In genomic region chr22:40857309-40857851, GRCh38 we compare ENCODE assay signal across 8 cellular contexts. TPM values are rescaled to one million over a fixed set of nuclear protein-coding genes. Genes with fewer than 3 reads are reported as not detected.
DNase-seq lines count a peak whose midpoint lies in the region; ATAC-seq and TF ChIP-seq lines count a peak whose summit lies in the region.

No MANE protein-coding gene starts in this region.

- peak overlapping the region; percentile 97 for H3K4me3 Mint-ChIP-seq in osteocyte (ENCODE audit: unreplicated experiment)

- H3K4me2 ChIP-seq in DND-41 (ENCODE audit: insufficient read depth, low read length), result peak overlapping the region; percentile 88
- H3K4me2 ChIP-seq in PC-3 (ENCODE audit: low read length), result peak overlapping the region; percentile 95

- peak overlapping the region; percentile 95 for H3K27ac ChIP-seq in DND-41 (ENCODE audit: low read length)
- peak overlapping the region; percentile 96 for H3K27ac ChIP-seq in PC-3 (ENCODE audit: low read length)
- H3K27ac ChIP-seq in epithelial cell of prostate, result peak overlapping the region; percentile 95

- intact Hi-C loops in PC-3 (cut with micrococcal nuclease), result no loop called here

- DNase-seq in DND-41 (no peak), PC-3 (no peak), epithelial cell of prostate (ENCODE audit: low read depth, low spot score) (no peak), osteocyte (ENCODE audit: extremely low spot score, unreplicated experiment) (peak; percentile 84), NCI-H69 (lab: John Stamatoyannopoulos, UW) (no peak), KBM-7 (no peak), dermis blood vessel endothelial cell (no peak)

- H3K36me3 Mint-ChIP-seq in osteocyte (ENCODE audit: unreplicated experiment), result peaks cover 10% of the 10 kb centered on the region

- H3K27me3 Mint-ChIP-seq in osteocyte (ENCODE audit: unreplicated experiment), result no peaks in the 10 kb centered on the region

- peak overlapping the region; percentile 72 to 91 for H3K4me3 ChIP-seq in DND-41 (ENCODE audit: low read depth in 1 of 2, low read length in 2 of 2)
- peak overlapping the region; percentile 82 for H3K4me3 ChIP-seq in PC-3 (ENCODE audit: low read length)

- H3K4me1 Mint-ChIP-seq in osteocyte (ENCODE audit: unreplicated experiment), result peaks cover 47% of the 10 kb centered on the region

- ATAC-seq in DND-41 (ENCODE audit: insufficient read depth, low read depth), result no peak
- ATAC-seq in PC-3, result peak; percentile 2; the same call in 1 of the 2 replicates
- no peak for ATAC-seq in HG03521 (IDR thresholded peaks at IDR 0.05; ENCODE audit: unreplicated experiment)

- H3K36me3 ChIP-seq in DND-41 (ENCODE audit: insufficient read depth, low read length) (peaks cover 37% of the 10 kb centered on the region), PC-3 (ENCODE audit: low read depth, low read length) (peaks cover 2% of the 10 kb centered on the region; the same call in 1 of the 2 replicates)

- H3K27me3 ChIP-seq in DND-41 (ENCODE audit: insufficient read depth, low read length, poor library complexity) (no peaks in the 10 kb centered on the region), PC-3 (ENCODE audit: low read length) (no peaks in the 10 kb centered on the region)

- CTCF ChIA-PET in PC-3 (lab: Charles Lee), result no interaction called here

- peaks cover 92% of the 10 kb centered on the region for H3K79me2 ChIP-seq in DND-41 (ENCODE audit: insufficient read depth, low read length)
- H3K79me2 ChIP-seq in PC-3 (ENCODE audit: low read length), result peaks cover 87% of the 10 kb centered on the region

- H3K4me1 ChIP-seq in DND-41 (ENCODE audit: insufficient read depth, low read length), result peaks cover 49% of the 10 kb centered on the region
- peaks cover 33% of the 10 kb centered on the region for H3K4me1 ChIP-seq in PC-3 (ENCODE audit: insufficient read depth, low read length)

- peaks cover 23% of the 10 kb centered on the region for H4K20me1 ChIP-seq in DND-41 (ENCODE audit: insufficient read depth, low read length)
- H4K20me1 ChIP-seq in PC-3 (ENCODE audit: low read length), result peaks cover 14% of the 10 kb centered on the region; the same call in 1 of the 2 replicates

- TF ChIP-seq CTCF in DND-41 (IDR thresholded peaks at IDR 0.05; ENCODE audit: borderline replicate concordance, extremely low read depth, low read length, poor library complexity, severe bottlenecking) (no peak), PC-3 (conservative IDR thresholded peaks at IDR 0.05; ENCODE audit: low read depth, low read length) (no peak), osteocyte (IDR thresholded peaks at IDR 0.05) (no peak)

- H3K9ac ChIP-seq in DND-41 (ENCODE audit: low read depth, low read length), result peak overlapping the region; percentile 84
- peak overlapping the region; percentile 98 for H3K9ac ChIP-seq in PC-3 (ENCODE audit: low read length)

- no peaks in the 10 kb centered on the region for H3K9me2 ChIP-seq in PC-3 (replicated peaks; ENCODE audit: low read length)

- H3K27ac Mint-ChIP-seq in osteocyte (ENCODE audit: unreplicated experiment), result peak overlapping the region; percentile 100

- POLR2A ChIA-PET in PC-3 (lab: Charles Lee; ENCODE audit: unreplicated experiment), result interaction anchor here (0.5 to 0.7 kb wide), 4 partner anchors 20 to 146 kb away, joined by 4 to 13 read pairs (median 7); no protein-coding TSS in a partner anchor

- in situ Hi-C loops in KBM-7 (cut with MboI; ENCODE audit: low pct_unique_long_range_greater_than_20kb, low sequenced_read_pairs), result no loop called here

- no peaks in the 10 kb centered on the region for H3K9me3 Mint-ChIP-seq in osteocyte (ENCODE audit: unreplicated experiment)

- H3K9me3 ChIP-seq in DND-41 (ENCODE audit: insufficient read depth, low read length, severe bottlenecking), result no peaks in the 10 kb centered on the region
- H3K9me3 ChIP-seq in PC-3 (ENCODE audit: low read length), result no peaks in the 10 kb centered on the region

- no peaks in the 10 kb centered on the region for H3F3A ChIP-seq in PC-3 (ENCODE audit: low read length, unreplicated experiment)

- TSS peak; percentile 76 for BruUV-seq in PC-3 (replicated peaks; lab: Mats Ljungman, UMichigan)

- H2AFZ ChIP-seq in DND-41 (ENCODE audit: low read depth, low read length) (peak overlapping the region; percentile 91), PC-3 (ENCODE audit: low read length) (peak overlapping the region; percentile 86)

RNA-seq across cellular contexts. Expression of gene XPNPEP3, which starts 0.4 kb away (rescaled TPM):
- total RNA-seq in PC-3 (2014; rRNA removed) (7.9 and 8.5 TPM in 2 replicates), osteocyte (20.9 and 22.5 TPM in 2 replicates), dermis blood vessel endothelial cell (5.3 and 9.6 TPM in 2 replicates)

RNA-seq across cellular contexts. Expression of gene ST13, which starts 0.9 kb away (rescaled TPM):
- total RNA-seq in PC-3 (2014; rRNA removed), result 136 and 143 TPM in 2 replicates
- total RNA-seq in osteocyte, result 289 and 309 TPM in 2 replicates
- total RNA-seq in dermis blood vessel endothelial cell, result 241 and 289 TPM in 2 replicates

RNA-seq across cellular contexts. Expression of gene DNAJB7, which starts 4.5 kb away (rescaled TPM):
- total RNA-seq in PC-3 (2014; rRNA removed) (not detected in 2 replicates), osteocyte (not detected in 2 replicates), dermis blood vessel endothelial cell (not detected in 2 replicates)

RNA-seq across cellular contexts. Expression of gene SLC25A17, which starts 38.2 kb away (rescaled TPM):
- total RNA-seq in PC-3 (2014; rRNA removed) (18.3 and 24.7 TPM in 2 replicates), osteocyte (15.8 and 17.1 TPM in 2 replicates), dermis blood vessel endothelial cell (19.2 and 29.0 TPM in 2 replicates)
